ENCODE assay signal across 1 cellular context in genomic region chr13:67136157-67136556, GRCh38.
TF ChIP-seq lines count a peak whose summit lies in the region.

No MANE protein-coding gene starts in this region.

TF ChIP-seq in K562, 482 proteins besides CTCF, POLR2A, EP300 and RAD21 (continued from another document):
- TF ChIP-seq MGA (IDR thresholded peaks at IDR 0.05) (no peak), MIER1 (IDR thresholded peaks at IDR 0.05; ENCODE audit: low read depth) (no peak), COPS2 (conservative IDR thresholded peaks at IDR 0.05) (no peak), CBFA2T3 (IDR thresholded peaks at IDR 0.05) (0 out of 2 replicates have a peak, but pooled peaks have one; percentile 21), YBX1 (IDR thresholded peaks at IDR 0.05) (no peak), CREM (IDR thresholded peaks at IDR 0.05; ENCODE audit: low read depth) (peak; percentile 54; the same call in 1 of the 2 replicates), PHF8 (IDR thresholded peaks at IDR 0.05; ENCODE audit: borderline replicate concordance, low read length) (no peak), SNRNP70 (optimal IDR thresholded peaks at IDR 0.05; ENCODE audit: low read depth, low read length) (no peak), TGIF2 (CRISPR knock-in tag; IDR thresholded peaks at IDR 0.05) (no peak), ZNF766 (CRISPR knock-in tag; conservative IDR thresholded peaks at IDR 0.05) (0 out of 2 replicates have a peak, but pooled peaks have one; percentile 29), ZNF57 (CRISPR knock-in tag; IDR thresholded peaks at IDR 0.05) (no peak), BMI1 (IDR thresholded peaks at IDR 0.05; ENCODE audit: low read length) (no peak), ATF1 (CRISPR knock-in tag; IDR thresholded peaks at IDR 0.05) (no peak), ATF1 (tag; IDR thresholded peaks at IDR 0.05) (peak; percentile 77; the same call in 1 of the 2 replicates), MEIS2 (IDR thresholded peaks at IDR 0.05; ENCODE audit: partially characterized antibody) (peak; percentile 33), ATF7 (IDR thresholded peaks at IDR 0.05) (peak; percentile 32; the same call in 1 of the 2 replicates), ETV1 (tag; conservative IDR thresholded peaks at IDR 0.05; ENCODE audit: low read depth) (no peak), BCL6 (CRISPR knock-in tag; IDR thresholded peaks at IDR 0.05) (no peak), CBX5 (IDR thresholded peaks at IDR 0.05; ENCODE audit: borderline replicate concordance, low read depth) (no peak), FOSL1 (tag; conservative IDR thresholded peaks at IDR 0.05) (peak; percentile 54; the same call in 1 of the 2 replicates), SMARCB1 (IDR thresholded peaks at IDR 0.05; ENCODE audit: insufficient read length, low read depth) (no peak)
- TF ChIP-seq, protein P1, sequence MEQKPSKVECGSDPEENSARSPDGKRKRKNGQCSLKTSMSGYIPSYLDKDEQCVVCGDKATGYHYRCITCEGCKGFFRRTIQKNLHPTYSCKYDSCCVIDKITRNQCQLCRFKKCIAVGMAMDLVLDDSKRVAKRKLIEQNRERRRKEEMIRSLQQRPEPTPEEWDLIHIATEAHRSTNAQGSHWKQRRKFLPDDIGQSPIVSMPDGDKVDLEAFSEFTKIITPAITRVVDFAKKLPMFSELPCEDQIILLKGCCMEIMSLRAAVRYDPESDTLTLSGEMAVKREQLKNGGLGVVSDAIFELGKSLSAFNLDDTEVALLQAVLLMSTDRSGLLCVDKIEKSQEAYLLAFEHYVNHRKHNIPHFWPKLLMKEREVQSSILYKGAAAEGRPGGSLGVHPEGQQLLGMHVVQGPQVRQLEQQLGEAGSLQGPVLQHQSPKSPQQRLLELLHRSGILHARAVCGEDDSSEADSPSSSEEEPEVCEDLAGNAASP (IDR thresholded peaks at IDR 0.05): no peak
- TF ChIP-seq, protein P2, sequence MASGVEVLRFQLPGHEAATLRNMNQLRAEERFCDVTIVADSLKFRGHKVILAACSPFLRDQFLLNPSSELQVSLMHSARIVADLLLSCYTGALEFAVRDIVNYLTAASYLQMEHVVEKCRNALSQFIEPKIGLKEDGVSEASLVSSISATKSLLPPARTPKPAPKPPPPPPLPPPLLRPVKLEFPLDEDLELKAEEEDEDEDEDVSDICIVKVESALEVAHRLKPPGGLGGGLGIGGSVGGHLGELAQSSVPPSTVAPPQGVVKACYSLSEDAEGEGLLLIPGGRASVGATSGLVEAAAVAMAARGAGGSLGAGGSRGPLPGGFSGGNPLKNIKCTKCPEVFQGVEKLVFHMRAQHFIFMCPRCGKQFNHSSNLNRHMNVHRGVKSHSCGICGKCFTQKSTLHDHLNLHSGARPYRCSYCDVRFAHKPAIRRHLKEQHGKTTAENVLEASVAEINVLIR (CRISPR knock-in tag; IDR thresholded peaks at IDR 0.05): peak; percentile 45
- TF ChIP-seq, protein P3, sequence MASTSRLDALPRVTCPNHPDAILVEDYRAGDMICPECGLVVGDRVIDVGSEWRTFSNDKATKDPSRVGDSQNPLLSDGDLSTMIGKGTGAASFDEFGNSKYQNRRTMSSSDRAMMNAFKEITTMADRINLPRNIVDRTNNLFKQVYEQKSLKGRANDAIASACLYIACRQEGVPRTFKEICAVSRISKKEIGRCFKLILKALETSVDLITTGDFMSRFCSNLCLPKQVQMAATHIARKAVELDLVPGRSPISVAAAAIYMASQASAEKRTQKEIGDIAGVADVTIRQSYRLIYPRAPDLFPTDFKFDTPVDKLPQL (IDR thresholded peaks at IDR 0.05; ENCODE audit: extremely low read depth, insufficient read length): no peak
